Comparison of ENCODE assay signal across 10 cellular contexts in genomic region chr17:66547170-66547865, GRCh38.
DNase-seq lines count a peak whose midpoint lies in the region; ATAC-seq and TF ChIP-seq lines count a peak whose summit lies in the region.
"Had no signal": no experiment of that assay in that cellular context is flagged by ENCODE, and none has a peak within 500 bp of the region (broad histone marks: within the 10 kb centered on the region; RNA-seq: fewer than 3 reads in every experiment).

No MANE protein-coding gene starts in this region.

- DNase-seq in SIG-M5 treated with dmso at 0.1 percent for 504 hours (lab: John Stamatoyannopoulos, UW; ENCODE audit: unreplicated experiment) (peak; percentile 55), SIG-M5 (lab: John Stamatoyannopoulos, UW) (no peak), Panc1 (ENCODE audit: low read depth, low spot score) (no peak), brain microvascular endothelial cell (no peak), neural progenitor cell (ENCODE audit: low spot score) (no peak), NCI-H1048 (lab: John Stamatoyannopoulos, UW) (no peak)
- DNase-seq: NCI-H524 treated with DMSO at 0.1 percent for 48 hours, stomach had no signal

- H3K4me1 Mint-ChIP-seq in neural progenitor cell = peaks cover 30% of the 10 kb centered on the region

- no peaks in the 10 kb centered on the region for H3K79me2 ChIP-seq in neural progenitor cell (ENCODE audit: low read depth)

- H3K36me3 Mint-ChIP-seq in neural progenitor cell = peaks cover under 1% of the 10 kb centered on the region

- no peaks in the 10 kb centered on the region for H3F3A ChIP-seq in neural progenitor cell (ENCODE audit: low read depth)

- H3K27me3 ChIP-seq in Panc1 (ENCODE audit: control insufficient read depth, insufficient read depth, low read length) = no peaks in the 10 kb centered on the region
- H3K27me3 ChIP-seq in brain microvascular endothelial cell (replicated peaks) = no peaks in the 10 kb centered on the region
- H3K27me3 ChIP-seq in neural progenitor cell = no peaks in the 10 kb centered on the region
- H3K27me3 ChIP-seq: stomach had no signal

- H3K27ac Mint-ChIP-seq in neural progenitor cell = peak overlapping the region; percentile 75

- in situ Hi-C loops in Panc1 (cut with HindIII; ENCODE audit: low pct_unique_long_range_greater_than_20kb, low sequenced_read_pairs) (no loop called here), brain microvascular endothelial cell (cut with HindIII; ENCODE audit: low pct_ligation_motif_present, low sequenced_read_pairs) (no loop called here)

- CTCF ChIA-PET in Panc1 (lab: Charles Lee) = no interaction called here

- no TSS peak for BruUV-seq in Panc1 (replicated peaks; lab: Mats Ljungman, UMichigan)

- intact Hi-C loops in Panc1 (cut with micrococcal nuclease; ENCODE audit: unreplicated experiment) = no loop called here

- H3K4me1 ChIP-seq in Panc1 (ENCODE audit: control insufficient read depth, insufficient read depth, low read length) (peaks cover 46% of the 10 kb centered on the region), neural progenitor cell (peaks cover 10% of the 10 kb centered on the region)

- H3K4me3 ChIP-seq in Panc1 (ENCODE audit: low read depth in 2 of 2, low read length in 2 of 2) (no peak overlapping the region), brain microvascular endothelial cell (ENCODE audit: low read depth, low read length) (no peak overlapping the region), neural progenitor cell (no peak overlapping the region)
- H3K4me3 ChIP-seq: stomach had no signal

- POLR2A ChIA-PET in Panc1 (lab: Charles Lee) = no interaction called here

- no peaks in the 10 kb centered on the region for H3K36me3 ChIP-seq in Panc1 (ENCODE audit: control insufficient read depth, insufficient read depth, low read length)
- H3K36me3 ChIP-seq in brain microvascular endothelial cell (replicated peaks) = no peaks in the 10 kb centered on the region
- H3K36me3 ChIP-seq in neural progenitor cell = no peaks in the 10 kb centered on the region
- H3K36me3 ChIP-seq: stomach had no signal

- no peak overlapping the region for H3K9ac ChIP-seq in neural progenitor cell

- no peaks in the 10 kb centered on the region for H3K27me3 Mint-ChIP-seq in neural progenitor cell (ENCODE audit: insufficient read depth, low read depth)

- no peak overlapping the region for H3K4me3 Mint-ChIP-seq in neural progenitor cell

- no peak for ATAC-seq in Panc1
- ATAC-seq in HG03432 (IDR thresholded peaks at IDR 0.05; ENCODE audit: unreplicated experiment) = no peak
- no peak for ATAC-seq in GM21576 (IDR thresholded peaks at IDR 0.05; ENCODE audit: unreplicated experiment)

- peaks cover 20% of the 10 kb centered on the region for H3K9me3 Mint-ChIP-seq in neural progenitor cell

- H3K4me2 ChIP-seq in neural progenitor cell = no peak overlapping the region

- H4K20me1 ChIP-seq in neural progenitor cell (ENCODE audit: low read depth) = no peaks in the 10 kb centered on the region

- TF ChIP-seq CTCF in Panc1 (IDR thresholded peaks at IDR 0.05) (no peak), brain microvascular endothelial cell (IDR thresholded peaks at IDR 0.05; ENCODE audit: low read depth, low read length, missing control alignments) (no peak), neural progenitor cell (IDR thresholded peaks at IDR 0.05) (no peak)

- no peak overlapping the region for H2AFZ ChIP-seq in neural progenitor cell (replicated peaks)

- H3K27ac ChIP-seq in Panc1 (ENCODE audit: low read length) (peak overlapping the region; percentile 66; the same call in 1 of the 2 replicates), brain microvascular endothelial cell (peak overlapping the region; percentile 77), neural progenitor cell (no peak overlapping the region)

- H3K9me3 ChIP-seq in Panc1 (ENCODE audit: control insufficient read depth, insufficient read depth, low read depth, low read length) = no peaks in the 10 kb centered on the region
- H3K9me3 ChIP-seq in neural progenitor cell (ENCODE audit: low read depth) = no peaks in the 10 kb centered on the region
- H3K9me3 ChIP-seq: stomach had no signal
